16 cellular contexts compared by ENCODE assay signal in the genomic region with DNA sequence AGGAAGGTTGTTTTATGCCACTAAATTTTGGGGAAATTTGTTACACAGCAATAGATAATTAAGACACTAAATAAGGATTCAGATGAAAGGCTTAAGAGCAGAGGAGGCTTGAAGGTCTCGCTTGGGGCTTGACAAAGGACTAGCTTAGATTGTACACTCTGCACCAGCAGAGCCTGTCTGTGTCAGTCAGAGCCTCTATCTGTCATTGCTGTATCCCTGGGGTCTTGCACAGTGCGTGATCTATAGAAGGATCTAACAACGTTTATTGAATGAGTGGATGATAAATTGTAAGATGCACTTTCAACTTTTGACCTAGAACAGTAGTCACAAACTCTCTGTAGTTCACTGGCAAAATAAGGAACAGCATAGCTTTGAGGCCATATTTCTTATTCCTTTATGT.
DNase-seq lines count a peak whose midpoint lies in the region; TF ChIP-seq lines count a peak whose summit lies in the region.
"Had no signal": no experiment of that assay in that cellular context is flagged by ENCODE, and none has a peak within 500 bp of the region (broad histone marks: within the 10 kb centered on the region; RNA-seq: fewer than 3 reads in every experiment).

No MANE protein-coding gene starts in this region.

- peak overlapping the region; percentile 91 for H3K4me2 ChIP-seq in BLaER1
- H3K4me2 ChIP-seq in neural cell (ENCODE audit: low read length) = no peak overlapping the region
- H3K4me2 ChIP-seq: A549 had no signal

- DNase-seq in SK-N-DZ (ENCODE audit: low spot score) (peak; percentile 62), NCI-H187 treated with DMSO at 0.1 percent for 48 hours (lab: John Stamatoyannopoulos, UW) (no peak), COLO668 (lab: John Stamatoyannopoulos, UW; ENCODE audit: unreplicated experiment) (no peak)
- DNase-seq: BE2C; C1 segment of cervical spinal cord; Caco-2; Calu3; CD4-positive, alpha-beta memory T cell; CD4-positive, CD25-positive, alpha-beta regulatory T cell; CD8-positive, alpha-beta memory T cell; DMS79 treated with DMSO at 0.1 percent for 48 hours; GF-D8 had no signal

- no peaks in the 10 kb centered on the region for H4K20me1 ChIP-seq in BLaER1
- H4K20me1 ChIP-seq in neural cell (ENCODE audit: insufficient read depth) = no peaks in the 10 kb centered on the region

- no peaks in the 10 kb centered on the region for H3K79me2 ChIP-seq in neural cell (replicated peaks; ENCODE audit: insufficient read depth, low read length)

- TF ChIP-seq RAD21 in neural cell (conservative IDR thresholded peaks at IDR 0.05) = no peak

- H3K4me1 ChIP-seq in BLaER1 = peaks cover 32% of the 10 kb centered on the region
- H3K4me1 ChIP-seq: A549, Caco-2 had no signal

- no peaks in the 10 kb centered on the region for H3F3A ChIP-seq in neural cell (ENCODE audit: insufficient read depth, low read length, poor library complexity, severe bottlenecking)

- no peak for TF ChIP-seq CTCF in neural cell (IDR thresholded peaks at IDR 0.05; ENCODE audit: poor library complexity, severe bottlenecking)

- H3K9me2 ChIP-seq in neural cell (ENCODE audit: insufficient read depth, low read length) = no peaks in the 10 kb centered on the region

- no peak overlapping the region for H3K9ac ChIP-seq in BLaER1
- H3K9ac ChIP-seq in neural cell (ENCODE audit: low read length) = no peak overlapping the region

- TF ChIP-seq EP300 in neural cell (conservative IDR thresholded peaks at IDR 0.05; ENCODE audit: poor library complexity, severe bottlenecking) = peak; percentile 47

- no peaks in the 10 kb centered on the region for H3K9me3 ChIP-seq in BLaER1
- H3K9me3 ChIP-seq in neural cell (ENCODE audit: low read length) = no peaks in the 10 kb centered on the region
- H3K9me3 ChIP-seq: A549, BE2C, Caco-2 had no signal

- H3K4me3 ChIP-seq in BLaER1 (no peak overlapping the region), neural cell (ENCODE audit: low read length) (peak overlapping the region; percentile 23)
- H3K4me3 ChIP-seq: A549 had no signal

- H3K36me3 ChIP-seq in BLaER1 (no peaks in the 10 kb centered on the region), neural cell (ENCODE audit: insufficient read depth, low read length) (no peaks in the 10 kb centered on the region)
- H3K36me3 ChIP-seq: BE2C had no signal

- H3K27ac ChIP-seq in BLaER1 (no peak overlapping the region), neural cell (ENCODE audit: low read length) (peak overlapping the region; percentile 31)
- H3K27ac ChIP-seq: 22Rv1, A549 had no signal

- H2AFZ ChIP-seq in neural cell (ENCODE audit: low read depth, low read length) = no peak overlapping the region

- H3K27me3 ChIP-seq in BLaER1 (no peaks in the 10 kb centered on the region), neural cell (ENCODE audit: insufficient read depth, low read depth, low read length) (no peaks in the 10 kb centered on the region)
- H3K27me3 ChIP-seq: BE2C had no signal

TF ChIP-seq in neural cell, 6 proteins besides CTCF, POLR2A, EP300 and RAD21:
- peak; percentile 52 for TF ChIP-seq POLR2AphosphoS5 (IDR thresholded peaks at IDR 0.05)
- TF ChIP-seq EZH2 (IDR thresholded peaks at IDR 0.05; ENCODE audit: borderline replicate concordance, insufficient read depth, low read length, poor library complexity, severe bottlenecking) = no peak
TF ChIP-seq in neural cell: peak in this region for 1.
